7 cellular contexts compared by ENCODE assay signal in the genomic region with DNA sequence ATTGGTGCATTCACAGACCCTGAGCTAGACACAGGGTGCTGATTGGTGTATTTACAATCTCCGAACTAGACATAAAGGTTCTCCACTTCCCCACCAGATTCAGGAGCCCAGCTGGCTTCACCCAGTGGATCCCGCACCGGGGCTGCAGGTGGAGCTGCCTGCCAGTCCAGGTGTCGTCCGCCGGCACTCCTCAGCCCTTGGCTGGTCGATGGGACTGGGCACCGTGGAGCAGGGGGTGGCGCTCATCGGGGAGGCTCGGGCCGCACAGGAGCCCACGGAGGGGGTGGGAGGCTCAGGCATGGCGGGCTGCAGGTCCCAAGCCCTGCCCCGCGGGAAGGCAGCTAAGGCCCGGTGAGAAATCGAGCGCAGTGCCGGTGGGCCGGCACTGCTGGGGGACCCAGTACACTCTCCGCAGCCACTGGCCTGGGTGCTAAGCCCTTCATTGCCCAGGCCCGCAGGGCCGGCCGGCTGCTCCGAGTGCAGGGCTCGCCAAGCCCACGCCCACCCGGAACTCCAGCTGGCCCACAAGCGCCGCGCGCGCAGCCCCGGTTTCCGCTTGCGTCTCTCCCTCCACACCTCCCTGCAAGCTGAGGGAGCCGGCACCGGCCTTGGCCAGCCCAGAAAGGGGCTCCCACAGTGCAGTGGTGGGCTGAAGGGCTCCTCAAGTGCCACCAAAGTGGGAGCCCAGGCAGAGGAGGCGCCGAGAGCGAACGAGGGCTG.
DNase-seq lines count a peak whose midpoint lies in the region; ATAC-seq, FAIRE-seq and TF ChIP-seq lines count a peak whose summit lies in the region.
"Not testable (repeated sequence)": the region's sequence is repeated elsewhere in the genome, so short reads cannot be mapped to it uniquely, and the experiment has no call there.

No MANE protein-coding gene starts in this region.

- intact Hi-C loops in activated CD4-positive, alpha-beta T cell treated with anti-CD3 and anti-CD28 coated beads, Interleukin-2, amount 10 ng/mL, durations not matched to agents 24 days and 14 days (cut with micrococcal nuclease); kidney (cut with DNase I); lower lobe of right lung (cut with DNase I): not testable (repeated sequence)
- intact Hi-C loops in endothelial cell of umbilical vein (cut with micrococcal nuclease) (loop anchor here (5.0 kb wide), 1 partner anchor 303 kb away; no protein-coding TSS in a partner anchor), heart left ventricle (cut with DNase I) (loop anchor here in 4 of 10 donors (10.0 kb wide), 2 partner anchors 101 to 301 kb away; no protein-coding TSS in a partner anchor)

- CTCF ChIA-PET in endothelial cell of umbilical vein (lab: Charles Lee) = interaction anchor here (1.0 to 1.2 kb wide), 2 partner anchors 29 to 124 kb away, joined by 3 to 4 read pairs; no protein-coding TSS in a partner anchor

- not testable (repeated sequence) for H3K36me3 Mint-ChIP-seq in activated CD4-positive, alpha-beta T cell treated with anti-CD3 and anti-CD28 coated beads, Interleukin-2, amount 10 ng/mL, durations not matched to agents 24 days and 14 days (ENCODE audit: low read depth)

- not testable (repeated sequence) for H3K36me3 ChIP-seq in endothelial cell of umbilical vein (ENCODE audit: control insufficient read depth in 2 of 2, extremely low read depth in 1 of 2, insufficient read depth in 2 of 2, low read length in 2 of 2); heart left ventricle; kidney (ENCODE audit: control insufficient read depth in 1 of 2, insufficient read depth in 2 of 2, low read length in 2 of 2); lower lobe of right lung; skeletal muscle tissue (ENCODE audit: control insufficient read depth in 3 of 3, insufficient read depth in 3 of 3, low read length in 3 of 3); upper lobe of left lung

- not testable (repeated sequence) for H3K9me1 ChIP-seq in endothelial cell of umbilical vein (replicated peaks; ENCODE audit: control insufficient read depth, extremely low read depth, insufficient read depth, low read length)

- 94 to 96% (median 96%) methylated on average over 24 to 43 of the region's 43 CpGs for WGBS in heart left ventricle, 4 donors
- WGBS in upper lobe of left lung, 2 donors = 96 to 99% methylated on average over 24 to 30 of the region's 43 CpGs

- H3K9ac ChIP-seq in endothelial cell of umbilical vein (replicated peaks; ENCODE audit: extremely low read depth, insufficient read depth, low read length); kidney (ENCODE audit: low read length in 2 of 2); skeletal muscle tissue (ENCODE audit: low read depth in 1 of 3, low read length in 3 of 3): not testable (repeated sequence)

- DNase-seq in activated CD4-positive, alpha-beta T cell treated with anti-CD3 and anti-CD28 coated beads, Interleukin-2, amount 10 ng/mL, durations not matched to agents 24 days and 14 days = peak; percentile 54
- DNase-seq in endothelial cell of umbilical vein (ENCODE audit: low read depth, low spot score); heart left ventricle; lower lobe of right lung: not testable (repeated sequence)
- DNase-seq in kidney (peak; percentile 70), upper lobe of left lung (peak in 1 of 2 donors; percentile 85)

- not testable (repeated sequence) for BruUV-seq in endothelial cell of umbilical vein (replicated peaks; lab: Mats Ljungman, UMichigan)

- not testable (repeated sequence) for H2AFZ ChIP-seq in endothelial cell of umbilical vein (ENCODE audit: low read depth, low read length)

- TF ChIP-seq POLR2A in endothelial cell of umbilical vein (IDR thresholded peaks at IDR 0.05; ENCODE audit: low read depth, low read length); heart left ventricle (IDR thresholded peaks at IDR 0.05); upper lobe of left lung (IDR thresholded peaks at IDR 0.05): not testable (repeated sequence)

- H3K9me3 ChIP-seq in endothelial cell of umbilical vein (replicated peaks; ENCODE audit: control insufficient read depth, insufficient read depth, low read length); heart left ventricle; kidney (ENCODE audit: control insufficient read depth in 1 of 2, low read length in 2 of 2); lower lobe of right lung; skeletal muscle tissue (ENCODE audit: control insufficient read depth in 3 of 3, low read length in 3 of 3); upper lobe of left lung: not testable (repeated sequence)

- H3K27me3 Mint-ChIP-seq in activated CD4-positive, alpha-beta T cell treated with anti-CD3 and anti-CD28 coated beads, Interleukin-2, amount 10 ng/mL, durations not matched to agents 24 days and 14 days = not testable (repeated sequence)

- peaks cover 45% of the 10 kb centered on the region for H3K4me1 Mint-ChIP-seq in activated CD4-positive, alpha-beta T cell treated with anti-CD3 and anti-CD28 coated beads, Interleukin-2, amount 10 ng/mL, durations not matched to agents 24 days and 14 days

- not testable (repeated sequence) for TF ChIP-seq CTCF in endothelial cell of umbilical vein (IDR thresholded peaks at IDR 0.05; ENCODE audit: extremely low read depth in 1 of 2, insufficient read depth in 1 of 2, low read depth in 1 of 2, low read length in 2 of 2); heart left ventricle (IDR thresholded peaks at IDR 0.05); kidney (IDR thresholded peaks at IDR 0.05; ENCODE audit: borderline replicate concordance, extremely low read depth, insufficient read depth); lower lobe of right lung (IDR thresholded peaks at IDR 0.05); upper lobe of left lung (IDR thresholded peaks at IDR 0.05)

- TF ChIP-seq EP300 in upper lobe of left lung (IDR thresholded peaks at IDR 0.05) = not testable (repeated sequence)

- not testable (repeated sequence) for H3K79me2 ChIP-seq in endothelial cell of umbilical vein (ENCODE audit: control insufficient read depth, insufficient read depth, low read length)

- H3K4me1 ChIP-seq in endothelial cell of umbilical vein (ENCODE audit: control insufficient read depth, extremely low read depth, insufficient read depth, low read length) (peaks cover 37% of the 10 kb centered on the region), heart left ventricle (peaks cover 0 to 63% (median 23%) of the 10 kb centered on the region in 12 donors), lower lobe of right lung (peaks cover 54% of the 10 kb centered on the region), skeletal muscle tissue (ENCODE audit: control insufficient read depth in 3 of 3, insufficient read depth in 3 of 3, low read length in 3 of 3) (peaks cover 0 to 13% (median 8%) of the 10 kb centered on the region in 3 donors), upper lobe of left lung (peaks cover 39 to 50% (median 45%) of the 10 kb centered on the region in 4 donors)
- not testable (repeated sequence) for H3K4me1 ChIP-seq in kidney (ENCODE audit: control insufficient read depth in 1 of 2, insufficient read depth in 1 of 2, low read depth in 1 of 2, low read length in 2 of 2)

- dilution Hi-C loops in endothelial cell of umbilical vein (cut with MboI; ENCODE audit: extremely low pct_ligation_motif_present, low sequenced_read_pairs) = not testable (repeated sequence)

- H3K27ac ChIP-seq in endothelial cell of umbilical vein (ENCODE audit: insufficient read depth, low read depth, low read length) (peak overlapping the region; percentile 68), heart left ventricle (peak overlapping the region in 11 of 12 donors; percentile 37 to 92 (median 56)), lower lobe of right lung (peak overlapping the region; percentile 61), skeletal muscle tissue (ENCODE audit: low read depth, low read length) (peak overlapping the region; percentile 14), upper lobe of left lung (peak overlapping the region in 3 of 4 donors; percentile 30 to 75 (median 67))
- H3K27ac ChIP-seq in kidney (ENCODE audit: low read depth in 2 of 2, low read length in 2 of 2) = not testable (repeated sequence)

- not testable (repeated sequence) for H3K9me3 Mint-ChIP-seq in activated CD4-positive, alpha-beta T cell treated with anti-CD3 and anti-CD28 coated beads, Interleukin-2, amount 10 ng/mL, durations not matched to agents 24 days and 14 days

- not testable (repeated sequence) for H3K27me3 ChIP-seq in endothelial cell of umbilical vein (ENCODE audit: control insufficient read depth in 2 of 2, insufficient read depth in 2 of 2, low read length in 2 of 2); heart left ventricle; lower lobe of right lung (ENCODE audit: low read depth); skeletal muscle tissue (ENCODE audit: control insufficient read depth in 3 of 3, insufficient read depth in 3 of 3, low read length in 3 of 3); upper lobe of left lung

- not testable (repeated sequence) for H3K4me3 ChIP-seq in endothelial cell of umbilical vein (replicated peaks in 1 of 3; ENCODE audit: insufficient read depth in 1 of 3, low read depth in 1 of 3, low read length in 3 of 3); heart left ventricle; kidney (ENCODE audit: low read length in 2 of 2); lower lobe of right lung; skeletal muscle tissue (ENCODE audit: low read length in 3 of 3); upper lobe of left lung

- not testable (repeated sequence) for H3K27ac Mint-ChIP-seq in activated CD4-positive, alpha-beta T cell treated with anti-CD3 and anti-CD28 coated beads, Interleukin-2, amount 10 ng/mL, durations not matched to agents 24 days and 14 days

- POLR2A ChIA-PET in endothelial cell of umbilical vein (lab: Charles Lee) = not testable (repeated sequence)

- H4K20me1 ChIP-seq in endothelial cell of umbilical vein (replicated peaks; ENCODE audit: control insufficient read depth, extremely low read depth, insufficient read depth, low read length) = not testable (repeated sequence)

- not testable (repeated sequence) for ATAC-seq in heart left ventricle; lower lobe of right lung; upper lobe of left lung (ENCODE audit: low FRiP score in 2 of 2)

- not testable (repeated sequence) for H3K4me3 Mint-ChIP-seq in activated CD4-positive, alpha-beta T cell treated with anti-CD3 and anti-CD28 coated beads, Interleukin-2, amount 10 ng/mL, durations not matched to agents 24 days and 14 days

- H3K4me2 ChIP-seq in endothelial cell of umbilical vein (ENCODE audit: insufficient read depth, low read length) = not testable (repeated sequence)

- not testable (repeated sequence) for FAIRE-seq in endothelial cell of umbilical vein (lab: Jason Lieb, UNC); kidney (lab: Jason Lieb, UNC)
